13 cellular contexts compared by ENCODE assay signal in genomic region chr7:1883834-1884582, GRCh38.
DNase-seq lines count a peak whose midpoint lies in the region; ATAC-seq and TF ChIP-seq lines count a peak whose summit lies in the region.
"Had no signal": no experiment of that assay in that cellular context is flagged by ENCODE, and none has a peak within 500 bp of the region (broad histone marks: within the 10 kb centered on the region; RNA-seq: fewer than 3 reads in every experiment).

No MANE protein-coding gene starts in this region.

- H3K79me2 ChIP-seq in neural progenitor cell (ENCODE audit: low read depth): no peaks in the 10 kb centered on the region

- no TSS peak for BruUV-seq in IMR-90 (replicated peaks; lab: Mats Ljungman, UMichigan)

- H2AK9ac ChIP-seq in IMR-90 (replicated peaks; ENCODE audit: low read depth, low read length, poor library complexity): peak overlapping the region; percentile 9

- H4K91ac ChIP-seq in IMR-90 (ENCODE audit: insufficient read depth, low read depth, low read length): no peak overlapping the region

- H3K27me3 ChIP-seq in IMR-90 (ENCODE audit: control insufficient read depth, insufficient read depth, low read length) (no peaks in the 10 kb centered on the region), neural progenitor cell (no peaks in the 10 kb centered on the region), foreskin keratinocyte (no peaks in the 10 kb centered on the region)

- H3K4me3 Mint-ChIP-seq in WTC11 (no peak overlapping the region), neural progenitor cell (no peak overlapping the region), CD14-positive monocyte (no peak overlapping the region)
- no peak overlapping the region for H3K4me3 Mint-ChIP-seq in activated CD8-positive, alpha-beta T cell treated with anti-CD3 and anti-CD28 coated beads for 36 hours
- H3K4me3 Mint-ChIP-seq: CD8-positive, alpha-beta T cell; dendritic cell treated with granulocyte-macrophage colony-stimulating factor and Interleukin-4, amounts not matched to agents 40 ng/mL and 50 ng/mL, for 4 days; natural killer cell treated with Interleukin-12 subunit alpha and Interleukin-12 subunit beta and Interleukin-15 and Interleukin-18, amount 100 ng/mL, for 72 hours had no signal

- H3K4ac ChIP-seq in IMR-90 (ENCODE audit: low read depth, low read length): peak overlapping the region; percentile 46; the same call in 1 of the 2 replicates

- CTCF ChIA-PET in IMR-90 (lab: Yijun Ruan, JAX): no interaction called here
- CTCF ChIA-PET in WTC11 (lab: Charles Lee): interaction anchor here (0.6 to 3.4 kb wide), 51 partner anchors 9 to 470 kb away, joined by 3 to 21 read pairs (median 4); partner anchors contain the start of gene TMEM184A
- CTCF ChIA-PET in activated CD8-positive, alpha-beta T cell treated with anti-CD3 and anti-CD28 coated beads for 36 hours (lab: Charles Lee): no interaction called here

- H3K27ac Mint-ChIP-seq in WTC11: no peak overlapping the region
- peak overlapping the region; percentile 74 for H3K27ac Mint-ChIP-seq in neural progenitor cell
- peak overlapping the region in 1 of 7 donors; percentile 45 for H3K27ac Mint-ChIP-seq in CD14-positive monocyte
- no peak overlapping the region for H3K27ac Mint-ChIP-seq in activated CD8-positive, alpha-beta T cell treated with anti-CD3 and anti-CD28 coated beads for 36 hours

- no peak overlapping the region for H3K18ac ChIP-seq in IMR-90 (ENCODE audit: low read depth, low read length)

- 78% methylated on average over 13 of the region's 30 CpGs; no CpG with 5 or more reads in 1 of the 2 experiments for WGBS in IMR-90 (ENCODE audit: extremely low coverage in 2 of 2, insufficient read length in 1 of 2), 2 experiments

- H3K79me1 ChIP-seq in IMR-90 (ENCODE audit: low read depth in 1 of 2, low read length in 2 of 2): peaks cover 0 to 21% of the 10 kb centered on the region in 2 experiments; a peak in 3 of 4 replicates

- TF ChIP-seq POLR2A in IMR-90 (IDR thresholded peaks at IDR 0.05; ENCODE audit: low read depth, low read length): no peak

- no peak overlapping the region for H3K4me2 ChIP-seq in IMR-90 (ENCODE audit: low read depth, low read length)
- no peak overlapping the region for H3K4me2 ChIP-seq in neural progenitor cell

- H3K9ac ChIP-seq in IMR-90 (ENCODE audit: low read depth, low read length) (no peak overlapping the region), neural progenitor cell (no peak overlapping the region)

- TF ChIP-seq RAD21 in IMR-90 (IDR thresholded peaks at IDR 0.05; ENCODE audit: low read length): no peak

- TF ChIP-seq CTCF in IMR-90 (conservative IDR thresholded peaks at IDR 0.05; ENCODE audit: low read depth, low read length) (no peak), WTC11 (IDR thresholded peaks at IDR 0.05) (no peak), neural progenitor cell (IDR thresholded peaks at IDR 0.05) (peak; percentile 22), CD14-positive monocyte (IDR thresholded peaks at IDR 0.05) (no peak), foreskin keratinocyte (conservative IDR thresholded peaks at IDR 0.05) (no peak)
- no peak for TF ChIP-seq CTCF in activated CD8-positive, alpha-beta T cell treated with anti-CD3 and anti-CD28 coated beads for 36 hours (IDR thresholded peaks at IDR 0.05)

- H3K9me3 ChIP-seq in IMR-90 (ENCODE audit: control insufficient read depth, insufficient read depth, low read length): no peaks in the 10 kb centered on the region
- no peaks in the 10 kb centered on the region for H3K9me3 ChIP-seq in neural progenitor cell (ENCODE audit: low read depth)

- H2AK5ac ChIP-seq in IMR-90 (ENCODE audit: low read depth, low read length): 0 out of 2 replicates have a peak overlapping the region, but pooled peaks have one; percentile 54

- H2BK5ac ChIP-seq in IMR-90 (ENCODE audit: low read depth, low read length, poor library complexity, severe bottlenecking): no peak overlapping the region

- H3K9me1 ChIP-seq in IMR-90 (ENCODE audit: insufficient read depth, low read length): peaks cover 30% of the 10 kb centered on the region

- H3K4me1 Mint-ChIP-seq in WTC11: no peaks in the 10 kb centered on the region
- peaks cover 16% of the 10 kb centered on the region for H3K4me1 Mint-ChIP-seq in neural progenitor cell
- peaks cover 7% of the 10 kb centered on the region for H3K4me1 Mint-ChIP-seq in CD14-positive monocyte
- H3K4me1 Mint-ChIP-seq in activated CD8-positive, alpha-beta T cell treated with anti-CD3 and anti-CD28 coated beads for 36 hours (ENCODE audit: low read depth): peaks cover 18% of the 10 kb centered on the region

- no peak overlapping the region for H2BK20ac ChIP-seq in IMR-90 (ENCODE audit: low read depth, low read length)

- no peak overlapping the region for H4K5ac ChIP-seq in IMR-90 (ENCODE audit: low read depth, low read length)

- H3K4me3 ChIP-seq in IMR-90 (ENCODE audit: insufficient read depth, low read depth, low read length) (no peak overlapping the region), neural progenitor cell (no peak overlapping the region)

- ATAC-seq in IMR-90 (ENCODE audit: low read depth): no peak
- ATAC-seq in WTC11: peak; percentile 80
- ATAC-seq in GM21723 (IDR thresholded peaks at IDR 0.05; ENCODE audit: unreplicated experiment): no peak
- no peak for ATAC-seq in foreskin keratinocyte
- no peak for ATAC-seq in activated CD8-positive, alpha-beta T cell treated with anti-CD3 and anti-CD28 coated beads for 36 hours
- ATAC-seq: CD8-positive, alpha-beta T cell; natural killer cell treated with Interleukin-12 subunit alpha and Interleukin-12 subunit beta and Interleukin-15 and Interleukin-18, amount 100 ng/mL, for 72 hours had no signal

- no peak overlapping the region for H3K27ac ChIP-seq in IMR-90 (ENCODE audit: insufficient read depth, low read length)
- no peak overlapping the region for H3K27ac ChIP-seq in neural progenitor cell
- no peak overlapping the region for H3K27ac ChIP-seq in foreskin keratinocyte

- H3K56ac ChIP-seq in IMR-90 (ENCODE audit: extremely low read depth, insufficient read depth, low read length): no peak overlapping the region

- intact Hi-C loops in IMR-90 (cut with micrococcal nuclease) (no loop called here), CD14-positive monocyte (cut with micrococcal nuclease) (no loop called here)
- intact Hi-C loops in activated CD8-positive, alpha-beta T cell treated with anti-CD3 and anti-CD28 coated beads for 36 hours (cut with micrococcal nuclease): no loop called here

- dilution Hi-C loops in IMR-90 (cut with HindIII; ENCODE audit: low sequenced_read_pairs, unreplicated experiment): no loop called here

- POLR2A ChIA-PET in IMR-90 (lab: Charles Lee; ENCODE audit: unreplicated experiment) (no interaction called here), WTC11 (lab: Charles Lee) (interaction anchor here (0.7 kb wide), 1 partner anchor 41 kb away, joined by 4 read pairs; no protein-coding TSS in a partner anchor)
- POLR2A ChIA-PET in activated CD8-positive, alpha-beta T cell treated with anti-CD3 and anti-CD28 coated beads for 36 hours (lab: Charles Lee): no interaction called here

- H3K27me3 Mint-ChIP-seq in WTC11 (ENCODE audit: low read depth): no peaks in the 10 kb centered on the region
- peaks cover 3% of the 10 kb centered on the region for H3K27me3 Mint-ChIP-seq in neural progenitor cell (ENCODE audit: insufficient read depth, low read depth)
- H3K27me3 Mint-ChIP-seq in CD14-positive monocyte (ENCODE audit: low read depth in 3 of 3): peaks cover 0 to 2% (median 0%) of the 10 kb centered on the region in 3 donors
- H3K27me3 Mint-ChIP-seq in activated CD8-positive, alpha-beta T cell treated with anti-CD3 and anti-CD28 coated beads for 36 hours: no peaks in the 10 kb centered on the region
- H3K27me3 Mint-ChIP-seq: dendritic cell treated with granulocyte-macrophage colony-stimulating factor and Interleukin-4, amounts not matched to agents 40 ng/mL and 50 ng/mL, for 4 days; natural killer cell treated with Interleukin-12 subunit alpha and Interleukin-12 subunit beta and Interleukin-15 and Interleukin-18, amount 100 ng/mL, for 72 hours had no signal

- H3K9me3 Mint-ChIP-seq in WTC11 (peaks cover 16% of the 10 kb centered on the region), neural progenitor cell (peaks cover 5% of the 10 kb centered on the region), CD14-positive monocyte (peaks cover 2 to 16% (median 5%) of the 10 kb centered on the region in 7 donors)
- H3K9me3 Mint-ChIP-seq in activated CD8-positive, alpha-beta T cell treated with anti-CD3 and anti-CD28 coated beads for 36 hours: peaks cover 12% of the 10 kb centered on the region
- H3K9me3 Mint-ChIP-seq: CD8-positive, alpha-beta T cell; natural killer cell treated with Interleukin-12 subunit alpha and Interleukin-12 subunit beta and Interleukin-15 and Interleukin-18, amount 100 ng/mL, for 72 hours had no signal

- H3K14ac ChIP-seq in IMR-90 (replicated peaks; ENCODE audit: low read depth, low read length): no peak overlapping the region

- DNase-seq in GF-D8 (lab: John Stamatoyannopoulos, UW) (peak; percentile 73), IMR-90 (no peak), WTC11 (ENCODE audit: low spot score) (peak; percentile 69), neural progenitor cell (ENCODE audit: low spot score) (peak; percentile 45), CD14-positive monocyte (ENCODE audit: low spot score) (no peak), foreskin keratinocyte (no peak)
- DNase-seq in activated CD8-positive, alpha-beta T cell treated with anti-CD3 and anti-CD28 coated beads for 36 hours: no peak
- DNase-seq: NCI-H1092, NCI-H2227 treated with DMSO at 0.1 percent for 48 hours had no signal

- H3K4me1 ChIP-seq in IMR-90 (ENCODE audit: control insufficient read depth, insufficient read depth, low read length) (peaks cover 17% of the 10 kb centered on the region), neural progenitor cell (no peaks in the 10 kb centered on the region), foreskin keratinocyte (no peaks in the 10 kb centered on the region)

- H3K36me3 Mint-ChIP-seq in WTC11: peaks cover 24% of the 10 kb centered on the region
- H3K36me3 Mint-ChIP-seq in neural progenitor cell: peaks cover 18% of the 10 kb centered on the region
- peaks cover 36 to 55% of the 10 kb centered on the region in 2 donors for H3K36me3 Mint-ChIP-seq in CD14-positive monocyte
- peaks cover 22% of the 10 kb centered on the region for H3K36me3 Mint-ChIP-seq in activated CD8-positive, alpha-beta T cell treated with anti-CD3 and anti-CD28 coated beads for 36 hours (ENCODE audit: low read depth)

- H3K23ac ChIP-seq in IMR-90 (ENCODE audit: low read depth, low read length): no peak overlapping the region

- H4K8ac ChIP-seq in IMR-90 (ENCODE audit: low read depth in 2 of 2, low read length in 2 of 2): no peak overlapping the region

- H3K36me3 ChIP-seq in IMR-90 (ENCODE audit: control insufficient read depth, insufficient read depth, low read length): peaks cover 8% of the 10 kb centered on the region
- H3K36me3 ChIP-seq in neural progenitor cell: no peaks in the 10 kb centered on the region

- H4K20me1 ChIP-seq in IMR-90 (ENCODE audit: insufficient read depth, low read length): peaks cover 11% of the 10 kb centered on the region
- peaks cover 26% of the 10 kb centered on the region for H4K20me1 ChIP-seq in neural progenitor cell (ENCODE audit: low read depth)

- H3F3A ChIP-seq in neural progenitor cell (ENCODE audit: low read depth): peaks cover 17% of the 10 kb centered on the region

- H2BK120ac ChIP-seq in IMR-90 (ENCODE audit: low read depth, low read length): no peak overlapping the region

- in situ Hi-C loops in IMR-90 (cut with MboI; ENCODE audit: low sequenced_read_pairs): no loop called here

- H2AFZ ChIP-seq in IMR-90 (replicated peaks; ENCODE audit: low read length, poor library complexity) (peak overlapping the region; percentile 27), neural progenitor cell (replicated peaks) (no peak overlapping the region)

- H2BK15ac ChIP-seq in IMR-90 (ENCODE audit: low read depth, low read length): no peak overlapping the region

Comparison
In these comparisons a context has a peak if more than half of its experiments do, and no peak if none do; other contexts are left out.
1. DNase-seq: peak in GF-D8 (single experiment), WTC11 (single experiment) and neural progenitor cell (single experiment); none in IMR-90 (single experiment), CD14-positive monocyte (single experiment), foreskin keratinocyte (0 of 2) and activated CD8-positive, alpha-beta T cell treated with anti-CD3 and anti-CD28 coated beads for 36 hours (single experiment).